Comparison of ENCODE assay signal across 24 cellular contexts in genomic region chr3:147572970-147573340, GRCh38.
A peak's percentile ranks its signal among the peaks of the same experiment; 100 is the strongest.
DNase-seq lines count a peak whose midpoint lies in the region; ATAC-seq and TF ChIP-seq lines count a peak whose summit lies in the region.
"Had no signal": no experiment of that assay in that cellular context is flagged by ENCODE, and none has a peak within 500 bp of the region (broad histone marks: within the 10 kb centered on the region; RNA-seq: fewer than 3 reads in every experiment).

No MANE protein-coding gene starts in this region.

- no peak for TF ChIP-seq CTCF in epithelial cell of esophagus (IDR thresholded peaks at IDR 0.05; ENCODE audit: insufficient read depth, low read depth, low read length, missing control alignments)
- no peak for TF ChIP-seq CTCF in GM20000 (IDR thresholded peaks at IDR 0.05; ENCODE audit: extremely low read depth, missing control alignments)

- DNase-seq in EH (ENCODE audit: low read depth) (peak; percentile 9), LHCN-M2 (ENCODE audit: low read depth) (peak; percentile 55), epithelial cell of esophagus (ENCODE audit: low read depth) (peak; percentile 24), nucleus accumbens (lab: John Stamatoyannopoulos, UW) (no peak), NCI-H1436 (lab: John Stamatoyannopoulos, UW) (no peak), T1000 (lab: John Stamatoyannopoulos, UW) (no peak), GM20000 (ENCODE audit: low spot score) (no peak)
- DNase-seq: activated CD4-positive, CD25-positive, alpha-beta regulatory T cell; activated CD8-positive, alpha-beta T cell treated with anti-CD3 and anti-CD28 coated beads, Interleukin-2, amount 10 ng/mL, durations not matched to agents 7 days and 5 days; activated naive CD4-positive, alpha-beta T cell treated with anti-CD3 and anti-CD28 coated beads, Interleukin-2, amount 10 ng/mL, durations not matched to agents 7 days and 5 days; activated T-cell treated with anti-CD3 and anti-CD28 coated beads, Interleukin-2, amount 50 U/mL, for 24 hours; anterior cingulate cortex; CD8-positive, alpha-beta T cell; DMS79 treated with DMSO at 0.1 percent for 48 hours; HFFc6; Kasumi-1; NCI-H1105 treated with DMSO at 0.1 percent for 48 hours; NCI-H526; PC-9; right lobe of liver; stimulated activated naive B cell treated with anti-CD40 and anti-IgM and Interleukin-4, amounts not matched to agents 10 μg/mL and 1 μg/mL and 100 μg/mL, for 72 hours; thyroid gland had no signal

- peak; percentile 50 for ATAC-seq in GM21390 (IDR thresholded peaks at IDR 0.05; ENCODE audit: unreplicated experiment)
- ATAC-seq: activated CD8-positive, alpha-beta T cell treated with anti-CD3 and anti-CD28 coated beads, Interleukin-2, amount 10 ng/mL, durations not matched to agents 7 days and 5 days; CD8-positive, alpha-beta T cell; right lobe of liver; stimulated activated naive B cell treated with anti-CD40 and anti-IgM and Interleukin-4, amounts not matched to agents 10 μg/mL and 1 μg/mL and 100 μg/mL, for 72 hours had no signal

- no peak overlapping the region for H3K4me3 ChIP-seq in epithelial cell of esophagus (ENCODE audit: low read length)
- H3K4me3 ChIP-seq: PC-9, right lobe of liver, SK-N-MC, thyroid gland had no signal

Comparison
In these comparisons a context has a peak if more than half of its experiments do, and no peak if none do; other contexts are left out.
1. DNase-seq: peak in EH (single experiment), LHCN-M2 (single experiment) and epithelial cell of esophagus (single experiment); none in nucleus accumbens (0 of 56), NCI-H1436 (single experiment), T1000 (single experiment) and GM20000 (single experiment).